In genomic region chr22:17155941-17156340, GRCh38 we compare ENCODE assay signal across 19 cellular contexts. TPM values are rescaled to one million over a fixed set of nuclear protein-coding genes. Genes with fewer than 3 reads are reported as not detected.
DNase-seq lines count a peak whose midpoint lies in the region; ATAC-seq and TF ChIP-seq lines count a peak whose summit lies in the region.
"Had no signal": no experiment of that assay in that cellular context is flagged by ENCODE, and none has a peak within 500 bp of the region (broad histone marks: within the 10 kb centered on the region; RNA-seq: fewer than 3 reads in every experiment).

No MANE protein-coding gene starts in this region.

- H3K79me2 ChIP-seq in PC-9 (ENCODE audit: low read depth): peaks cover 37% of the 10 kb centered on the region

- H3K4me2 ChIP-seq in PC-9: no peak overlapping the region

- intact Hi-C loops in right lobe of liver (cut with DNase I): no loop called here
- intact Hi-C loops in PC-9 (cut with micrococcal nuclease; ENCODE audit: unreplicated experiment): no loop called here

- CTCF ChIA-PET in PC-9 (lab: Charles Lee): no interaction called here

- peaks cover 5% of the 10 kb centered on the region; the same call in 1 of the 2 replicates for H3F3A ChIP-seq in PC-9 (ENCODE audit: insufficient read depth, low read depth)

- peaks cover 0 to 36% (median 9%) of the 10 kb centered on the region in 4 donors for H3K4me1 ChIP-seq in right lobe of liver
- H3K4me1 ChIP-seq in PC-9 (replicated peaks; ENCODE audit: insufficient read depth): 0 out of 2 replicates have a peak, but pooled peaks cover 9% of the 10 kb centered on the region
- H3K4me1 ChIP-seq: parathyroid adenoma had no signal

- H3K36me3 Mint-ChIP-seq in stimulated activated naive CD8-positive, alpha-beta T cell treated with anti-CD3 and anti-CD28 coated beads, Interleukin-15, Interleukin-2, amounts not matched to agents 100 ng/mL and 50 ng/mL, for 24 hours (ENCODE audit: low read depth): peaks cover 23% of the 10 kb centered on the region
- peaks cover 28% of the 10 kb centered on the region for H3K36me3 Mint-ChIP-seq in brain

- H3K27ac ChIP-seq in SK-N-MC: no peak overlapping the region
- no peak overlapping the region for H3K27ac ChIP-seq in right lobe of liver
- no peak overlapping the region for H3K27ac ChIP-seq in PC-9
- H3K27ac ChIP-seq: cardiac muscle cell, esophagus muscularis mucosa, parathyroid adenoma, suprapubic skin had no signal

- no peak overlapping the region for H3K9ac ChIP-seq in SK-N-MC (ENCODE audit: insufficient read length)
- H3K9ac ChIP-seq: parathyroid adenoma had no signal

- H3K9me3 ChIP-seq in SK-N-MC (ENCODE audit: low read depth, low read length): no peaks in the 10 kb centered on the region
- no peaks in the 10 kb centered on the region for H3K9me3 ChIP-seq in right lobe of liver
- no peaks in the 10 kb centered on the region for H3K9me3 ChIP-seq in PC-9 (ENCODE audit: insufficient read depth, low read depth)
- H3K9me3 ChIP-seq: esophagus muscularis mucosa, mucosa of descending colon, suprapubic skin had no signal

- H3K4me3 Mint-ChIP-seq in stimulated activated naive CD8-positive, alpha-beta T cell treated with anti-CD3 and anti-CD28 coated beads, Interleukin-15, Interleukin-2, amounts not matched to agents 100 ng/mL and 50 ng/mL, for 24 hours: peak overlapping the region; percentile 61
- peak overlapping the region; percentile 32 to 86 (median 72) for H3K4me3 Mint-ChIP-seq in brain

- H3K9me2 ChIP-seq in PC-9 (ENCODE audit: insufficient read depth): no peaks in the 10 kb centered on the region

- DNase-seq in stimulated activated naive CD8-positive, alpha-beta T cell treated with anti-CD3 and anti-CD28 coated beads, Interleukin-15, Interleukin-2, amounts not matched to agents 100 U/mL and 50 U/mL, for 24 hours: no peak
- DNase-seq in SK-N-MC (ENCODE audit: low read depth, low spot score) (no peak), right lobe of liver (no peak), PC-9 (no peak), OCI-M1 (lab: John Stamatoyannopoulos, UW) (no peak)
- DNase-seq in stimulated activated CD4-positive, alpha-beta T cell treated with anti-CD3 and anti-CD28 coated beads, Interleukin-1b, Interleukin-23, amount 100 ng/mL, for 48 hours: no peak
- DNase-seq: DMS53; mucosa of descending colon; NCI-H1092; NCI-H2081 treated with DMSO at 0.1 percent for 48 hours; NCI-H524; stimulated activated CD4-positive, alpha-beta T cell treated with anti-CD3 and anti-CD28 coated beads, Interleukin-4, amount 100 ng/mL, for 1 hour had no signal

- POLR2A ChIA-PET in PC-9 (lab: Charles Lee; ENCODE audit: unreplicated experiment): no interaction called here

- ATAC-seq in stimulated activated naive CD8-positive, alpha-beta T cell treated with anti-CD3 and anti-CD28 coated beads, Interleukin-15, Interleukin-2, amounts not matched to agents 100 U/mL and 50 U/mL, for 24 hours: no peak
- ATAC-seq in right lobe of liver: no peak
- ATAC-seq: left lobe of liver, mucosa of descending colon had no signal

- H3K36me3 ChIP-seq in SK-N-MC (ENCODE audit: insufficient read depth, low read length): peaks cover 8% of the 10 kb centered on the region
- H3K36me3 ChIP-seq in right lobe of liver: no peaks in the 10 kb centered on the region
- no peaks in the 10 kb centered on the region for H3K36me3 ChIP-seq in PC-9 (ENCODE audit: low read depth)
- H3K36me3 ChIP-seq: cardiac muscle cell, esophagus muscularis mucosa, suprapubic skin had no signal

- peaks cover 47% of the 10 kb centered on the region for H3K4me1 Mint-ChIP-seq in stimulated activated naive CD8-positive, alpha-beta T cell treated with anti-CD3 and anti-CD28 coated beads, Interleukin-15, Interleukin-2, amounts not matched to agents 100 ng/mL and 50 ng/mL, for 24 hours (ENCODE audit: low read depth)
- H3K4me1 Mint-ChIP-seq in brain: peaks cover 60% of the 10 kb centered on the region

- BruUV-seq in PC-9 (replicated peaks; lab: Mats Ljungman, UMichigan): no TSS peak

- TF ChIP-seq CTCF in brain (conservative IDR thresholded peaks at IDR 0.05): no peak
- no peak for TF ChIP-seq CTCF in right lobe of liver (IDR thresholded peaks at IDR 0.05)
- TF ChIP-seq CTCF in PC-9 (conservative IDR thresholded peaks at IDR 0.05): no peak

- no peaks in the 10 kb centered on the region for H3K27me3 ChIP-seq in right lobe of liver
- H3K27me3 ChIP-seq in PC-9 (ENCODE audit: insufficient read depth, low read depth): no peaks in the 10 kb centered on the region
- H3K27me3 ChIP-seq: cardiac muscle cell, esophagus muscularis mucosa, suprapubic skin had no signal

- no peaks in the 10 kb centered on the region for H3K27me3 Mint-ChIP-seq in stimulated activated naive CD8-positive, alpha-beta T cell treated with anti-CD3 and anti-CD28 coated beads, Interleukin-15, Interleukin-2, amounts not matched to agents 100 ng/mL and 50 ng/mL, for 24 hours
- H3K27me3 Mint-ChIP-seq in brain: no peaks in the 10 kb centered on the region

- H3K27ac Mint-ChIP-seq in stimulated activated naive CD8-positive, alpha-beta T cell treated with anti-CD3 and anti-CD28 coated beads, Interleukin-15, Interleukin-2, amounts not matched to agents 100 ng/mL and 50 ng/mL, for 24 hours: peak overlapping the region; percentile 0
- H3K27ac Mint-ChIP-seq in brain: peak overlapping the region in 2 of 5 experiments; percentile 5 to 7

- no peak overlapping the region for H2AFZ ChIP-seq in PC-9
- H2AFZ ChIP-seq: parathyroid adenoma had no signal

- H3K4me3 ChIP-seq in SK-N-MC (0 out of 2 replicates have a peak overlapping the region, but pooled peaks have one; percentile 24), right lobe of liver (no peak overlapping the region), PC-9 (no peak overlapping the region)
- H3K4me3 ChIP-seq: cardiac muscle cell, esophagus muscularis mucosa, mucosa of descending colon, suprapubic skin had no signal

- no peak for TF ChIP-seq POLR2A in right lobe of liver (IDR thresholded peaks at IDR 0.05)

- WGBS in right lobe of liver (ENCODE audit: insufficient coverage, low coverage, low lambda C conversion rate, missing lambda C conversion rate): 70% methylated on average over 3 of the region's 3 CpGs

- no peaks in the 10 kb centered on the region for H4K20me1 ChIP-seq in PC-9 (ENCODE audit: insufficient read depth)

- no peaks in the 10 kb centered on the region for H3K9me3 Mint-ChIP-seq in stimulated activated naive CD8-positive, alpha-beta T cell treated with anti-CD3 and anti-CD28 coated beads, Interleukin-15, Interleukin-2, amounts not matched to agents 100 ng/mL and 50 ng/mL, for 24 hours
- peaks cover 0 to 9% (median 0%) of the 10 kb centered on the region in 5 experiments for H3K9me3 Mint-ChIP-seq in brain

RNA-seq across cellular contexts. Expression of gene HDHD5, which starts 3.1 kb away (rescaled TPM):
- 35.6 TPM for polyA plus RNA-seq in brain (ENCODE audit: insufficient read depth, low read depth, low replicate concordance)
- total RNA-seq in right lobe of liver (10 to 100 TPM; 19.4 to 44.5 (median 30.2) TPM), PC-9 (2021) (26.5 and 31.1 TPM in 2 replicates)

RNA-seq across cellular contexts. Expression of gene TMEM121B, which starts 34.8 kb away (rescaled TPM):
- polyA plus RNA-seq in brain (ENCODE audit: insufficient read depth, low read depth, low replicate concordance): 7.4 TPM
- total RNA-seq in right lobe of liver (under 1 TPM; 0.05 to 0.33 (median 0.19) TPM), PC-9 (2021) (not detected in 2 replicates)
